ENCODE assay signal across 8 cellular contexts in genomic region chr2:156341482-156342251, GRCh38. TPM values are rescaled to one million over a fixed set of nuclear protein-coding genes. Genes with fewer than 3 reads are reported as not detected.
A peak's percentile ranks its signal among the peaks of the same experiment; 100 is the strongest.
DNase-seq lines count a peak whose midpoint lies in the region; ATAC-seq and TF ChIP-seq lines count a peak whose summit lies in the region.

No MANE protein-coding gene starts in this region.

- POLR2A ChIA-PET in activated CD4-positive, alpha-beta memory T cell treated with anti-CD3 and anti-CD28 coated beads, Interleukin-2, amount 10 ng/mL, durations not matched to agents 7 days and 5 days (lab: Charles Lee) = interaction anchor here (0.6 to 4.8 kb wide), 19 partner anchors 9 to 1535 kb away, joined by 3 to 103 read pairs (median 3); partner anchors contain the start of genes ACVR1, GPD2 and NR4A2

- peak overlapping the region; percentile 92 for H3K4me3 ChIP-seq in lung

- no peaks in the 10 kb centered on the region for H3K36me3 ChIP-seq in lung (ENCODE audit: control insufficient read depth in 2 of 2, insufficient read depth in 2 of 2, low read length in 2 of 2)

- peaks cover 3% of the 10 kb centered on the region for H3K36me3 Mint-ChIP-seq in activated CD4-positive, alpha-beta memory T cell treated with anti-CD3 and anti-CD28 coated beads, Interleukin-2, amount 10 ng/mL, durations not matched to agents 7 days and 5 days (ENCODE audit: low read depth)

- H3K4me1 Mint-ChIP-seq in activated CD4-positive, alpha-beta memory T cell treated with anti-CD3 and anti-CD28 coated beads, Interleukin-2, amount 10 ng/mL, durations not matched to agents 7 days and 5 days = peaks cover 44% of the 10 kb centered on the region

- H3K4me1 ChIP-seq in lung (ENCODE audit: control insufficient read depth in 2 of 2, insufficient read depth in 2 of 2, low read length in 2 of 2) = no peaks in the 10 kb centered on the region

- CTCF ChIA-PET in activated CD4-positive, alpha-beta memory T cell treated with anti-CD3 and anti-CD28 coated beads, Interleukin-2, amount 10 ng/mL, durations not matched to agents 7 days and 5 days (lab: Charles Lee) = interaction anchor here (0.6 to 2.0 kb wide), 4 partner anchors 50 to 248 kb away, joined by 3 to 11 read pairs (median 7); no protein-coding TSS in a partner anchor

- WGBS in lung, 2 donors = 0 to 1% methylated on average over 58 to 62 of the region's 62 CpGs

- TF ChIP-seq CTCF in C4-2B (conservative IDR thresholded peaks at IDR 0.05) = no peak
- no peak for TF ChIP-seq CTCF in lung (IDR thresholded peaks at IDR 0.05; ENCODE audit: control extremely low read depth, extremely low read depth)

- ATAC-seq in GM19395 (IDR thresholded peaks at IDR 0.05; ENCODE audit: unreplicated experiment) = peak; percentile 85
- peak; percentile 82 for ATAC-seq in HG03521 (IDR thresholded peaks at IDR 0.05; ENCODE audit: unreplicated experiment)
- peak; percentile 87 for ATAC-seq in lung (ENCODE audit: insufficient read depth, low FRiP score)

- DNase-seq in NCI-H82 (lab: John Stamatoyannopoulos, UW) (peak; percentile 96), ecto neural progenitor cell (ENCODE audit: low spot score) (peak; percentile 89), lung (ENCODE audit: low spot score) (peak; percentile 89)
- peak; percentile 88 for DNase-seq in activated CD4-positive, alpha-beta memory T cell treated with anti-CD3 and anti-CD28 coated beads, Interleukin-2, amount 10 ng/mL, durations not matched to agents 7 days and 5 days
- DNase-seq in stimulated activated CD4-positive, alpha-beta T cell treated with anti-CD3 and anti-CD28 coated beads, TNF-alpha, amount 100 ng/mL, for 48 hours (ENCODE audit: low read depth in 3 of 3) = peak; percentile 73 to 87 (median 84)

- H3K27me3 ChIP-seq in lung (ENCODE audit: control insufficient read depth, insufficient read depth) = no peaks in the 10 kb centered on the region

- H3K27ac ChIP-seq in C4-2B (peak overlapping the region; percentile 71), lung (ENCODE audit: low read depth in 1 of 2, low read length in 1 of 2) (peak overlapping the region; percentile 100)

- peak overlapping the region; percentile 84 for H3K4me3 Mint-ChIP-seq in activated CD4-positive, alpha-beta memory T cell treated with anti-CD3 and anti-CD28 coated beads, Interleukin-2, amount 10 ng/mL, durations not matched to agents 7 days and 5 days

- H3K27me3 Mint-ChIP-seq in activated CD4-positive, alpha-beta memory T cell treated with anti-CD3 and anti-CD28 coated beads, Interleukin-2, amount 10 ng/mL, durations not matched to agents 7 days and 5 days = no peaks in the 10 kb centered on the region

- H3K9me3 ChIP-seq in lung (ENCODE audit: control insufficient read depth in 2 of 2, insufficient read depth in 1 of 2, low read length in 1 of 2) = no peaks in the 10 kb centered on the region

- no peaks in the 10 kb centered on the region for H3K9me3 Mint-ChIP-seq in activated CD4-positive, alpha-beta memory T cell treated with anti-CD3 and anti-CD28 coated beads, Interleukin-2, amount 10 ng/mL, durations not matched to agents 7 days and 5 days

- H3K27ac Mint-ChIP-seq in activated CD4-positive, alpha-beta memory T cell treated with anti-CD3 and anti-CD28 coated beads, Interleukin-2, amount 10 ng/mL, durations not matched to agents 7 days and 5 days = peak overlapping the region; percentile 90

RNA-seq across cellular contexts. Expression of gene NR4A2, which starts 9.1 kb away (rescaled TPM):
- total RNA-seq in activated CD4-positive, alpha-beta memory T cell treated with anti-CD3 and anti-CD28 coated beads, Interleukin-2, amount 10 ng/mL, durations not matched to agents 7 days and 5 days = 1 to 10 TPM; 3.4 to 3.8 TPM
- total RNA-seq in lung = 1 to 10 TPM; 4.2 to 7.9 TPM
- 1 to 10 TPM; 3.7 to 7.0 TPM for polyA plus RNA-seq in lung

Comparison
In these comparisons a context has a peak if more than half of its experiments do, and no peak if none do; other contexts are left out.
1. Peak in every context shown above with its lines: DNase-seq, ATAC-seq, H3K4me3 ChIP-seq and H3K27ac ChIP-seq.